Comparison of ENCODE assay signal across 22 cellular contexts in genomic region chr12:12796171-12796570, GRCh38.
"Had no signal": no experiment of that assay in that cellular context is flagged by ENCODE, and none has a peak within 500 bp of the region (broad histone marks: within the 10 kb centered on the region; RNA-seq: fewer than 3 reads in every experiment).

No MANE protein-coding gene starts in this region.

- H3K36me3 ChIP-seq: colonic mucosa, esophagus squamous epithelium, gastrocnemius medialis, heart right ventricle, left lung, lower lobe of right lung had no signal

- H3K27ac Mint-ChIP-seq: dendritic cell treated with granulocyte-macrophage colony-stimulating factor and Interleukin-4, amounts not matched to agents 40 ng/mL and 50 ng/mL, for 4 days; effector memory CD8-positive, alpha-beta T cell; endodermal cell had no signal

- DNase-seq: colonic mucosa; cortex of kidney; effector CD8-positive, alpha-beta T cell; effector memory CD8-positive, alpha-beta T cell; endodermal cell; erythroblast; esophagus squamous epithelium; foreskin fibroblast; foreskin melanocyte; gastrocnemius medialis; glutamatergic neuron; head of caudate nucleus; heart right ventricle; hippocampal formation; left cardiac atrium; left lung; left ventricle myocardium superior; lower lobe of right lung; mesenchymal stem cell; midbrain had no signal

- H3K27me3 ChIP-seq: colonic mucosa, esophagus squamous epithelium, gastrocnemius medialis, heart right ventricle, left lung had no signal

- H3K27ac ChIP-seq: colonic mucosa, epithelial cell of prostate, gastrocnemius medialis, heart right ventricle, left lung, lower lobe of right lung had no signal

- H3K27me3 Mint-ChIP-seq: dendritic cell treated with granulocyte-macrophage colony-stimulating factor and Interleukin-4, amounts not matched to agents 40 ng/mL and 50 ng/mL, for 4 days; effector memory CD8-positive, alpha-beta T cell had no signal

- H3K4me3 ChIP-seq: colonic mucosa, esophagus squamous epithelium, gastrocnemius medialis, heart right ventricle, left lung, lower lobe of right lung had no signal

- H3K9me3 ChIP-seq: colonic mucosa, esophagus squamous epithelium, gastrocnemius medialis, heart right ventricle, left lung, lower lobe of right lung had no signal

- H3K4me1 ChIP-seq: colonic mucosa, lower lobe of right lung had no signal

- H3K9me3 Mint-ChIP-seq: dendritic cell treated with granulocyte-macrophage colony-stimulating factor and Interleukin-4, amounts not matched to agents 40 ng/mL and 50 ng/mL, for 4 days; effector memory CD8-positive, alpha-beta T cell; endodermal cell had no signal

- H3K4me3 Mint-ChIP-seq: dendritic cell treated with granulocyte-macrophage colony-stimulating factor and Interleukin-4, amounts not matched to agents 40 ng/mL and 50 ng/mL, for 4 days; effector memory CD8-positive, alpha-beta T cell; endodermal cell had no signal
